Comparison of ENCODE assay signal across 1 cellular context in genomic region chr19:5263615-5264014, GRCh38.
TF ChIP-seq lines count a peak whose summit lies in the region.

No MANE protein-coding gene starts in this region.

TF ChIP-seq in K562, 482 proteins besides CTCF, POLR2A, EP300 and RAD21:
- TF ChIP-seq BACH1 (tag; IDR thresholded peaks at IDR 0.05): no peak
- no peak for TF ChIP-seq YBX1 (IDR thresholded peaks at IDR 0.05)
- TF ChIP-seq ZNF551 (CRISPR knock-in tag; IDR thresholded peaks at IDR 0.05): no peak
- TF ChIP-seq, protein P1, sequence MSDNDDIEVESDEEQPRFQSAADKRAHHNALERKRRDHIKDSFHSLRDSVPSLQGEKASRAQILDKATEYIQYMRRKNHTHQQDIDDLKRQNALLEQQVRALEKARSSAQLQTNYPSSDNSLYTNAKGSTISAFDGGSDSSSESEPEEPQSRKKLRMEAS (CRISPR knock-in tag; IDR thresholded peaks at IDR 0.05): 0 out of 2 replicates have a peak, but pooled peaks have one; percentile 28
- TF ChIP-seq ZBTB33 (CRISPR knock-in tag; IDR thresholded peaks at IDR 0.05): peak; percentile 71; the same call in 1 of the 2 replicates
- TF ChIP-seq ADNP (tag; IDR thresholded peaks at IDR 0.05): no peak
- no peak for TF ChIP-seq CSDE1 (IDR thresholded peaks at IDR 0.05)
- TF ChIP-seq FOXJ2 (tag; IDR thresholded peaks at IDR 0.05): no peak
